1 cellular context compared by ENCODE assay signal in the genomic region with DNA sequence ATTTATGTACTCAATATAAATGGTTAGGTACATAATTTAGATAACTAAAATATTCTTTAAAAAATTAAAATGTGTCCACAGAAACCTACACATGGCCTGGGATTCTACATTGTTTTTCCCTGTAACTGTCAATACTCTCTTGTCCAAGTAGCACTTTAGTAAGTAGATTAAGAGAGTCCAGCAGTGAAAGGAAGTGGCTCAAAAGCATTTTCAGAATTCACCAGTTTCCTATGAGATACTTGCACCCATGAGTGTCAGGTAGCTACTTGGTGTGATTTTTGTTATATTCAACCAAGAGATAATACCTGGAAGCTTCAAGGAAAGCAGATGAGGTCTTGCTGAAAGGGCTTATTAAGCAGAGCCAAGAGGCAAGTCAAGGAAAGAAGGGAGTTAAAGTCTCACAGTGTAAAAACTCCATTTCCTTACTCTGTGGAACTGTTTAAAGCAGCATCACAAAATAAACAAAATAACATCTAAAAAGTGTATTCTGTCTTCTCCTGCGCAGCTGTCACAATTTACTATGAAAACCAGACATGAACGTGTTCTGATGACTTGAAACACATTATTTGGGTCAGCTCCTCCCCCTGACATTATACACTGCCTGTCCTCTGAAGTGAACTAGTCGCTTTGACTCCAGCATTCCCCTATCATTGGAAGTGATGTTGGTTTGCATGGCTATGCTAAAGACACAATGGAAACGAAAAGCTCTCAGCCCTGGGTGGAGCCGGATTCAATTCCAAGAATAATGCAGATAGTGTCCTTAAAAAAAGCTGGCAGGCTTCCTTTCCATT.
TF ChIP-seq lines count a peak whose summit lies in the region.

No MANE protein-coding gene starts in this region.

TF ChIP-seq in HepG2, 621 proteins besides CTCF, POLR2A, EP300 and RAD21:
- TF ChIP-seq ZSCAN25 (CRISPR knock-in tag; IDR thresholded peaks at IDR 0.05) (no peak), ZNF775 (CRISPR knock-in tag; IDR thresholded peaks at IDR 0.05; ENCODE audit: borderline replicate concordance) (no peak), PAWR (CRISPR knock-in tag; IDR thresholded peaks at IDR 0.05; ENCODE audit: borderline replicate concordance) (no peak), GABPB1 (CRISPR knock-in tag; IDR thresholded peaks at IDR 0.05) (no peak), ASH2L (IDR thresholded peaks at IDR 0.05; ENCODE audit: insufficient read length, low read depth, low read length) (no peak), DNMT1 (CRISPR knock-in tag; IDR thresholded peaks at IDR 0.05) (no peak), KLF13 (CRISPR knock-in tag; IDR thresholded peaks at IDR 0.05) (no peak), CEBPG (CRISPR knock-in tag; IDR thresholded peaks at IDR 0.05) (no peak)
- TF ChIP-seq, protein P1, sequence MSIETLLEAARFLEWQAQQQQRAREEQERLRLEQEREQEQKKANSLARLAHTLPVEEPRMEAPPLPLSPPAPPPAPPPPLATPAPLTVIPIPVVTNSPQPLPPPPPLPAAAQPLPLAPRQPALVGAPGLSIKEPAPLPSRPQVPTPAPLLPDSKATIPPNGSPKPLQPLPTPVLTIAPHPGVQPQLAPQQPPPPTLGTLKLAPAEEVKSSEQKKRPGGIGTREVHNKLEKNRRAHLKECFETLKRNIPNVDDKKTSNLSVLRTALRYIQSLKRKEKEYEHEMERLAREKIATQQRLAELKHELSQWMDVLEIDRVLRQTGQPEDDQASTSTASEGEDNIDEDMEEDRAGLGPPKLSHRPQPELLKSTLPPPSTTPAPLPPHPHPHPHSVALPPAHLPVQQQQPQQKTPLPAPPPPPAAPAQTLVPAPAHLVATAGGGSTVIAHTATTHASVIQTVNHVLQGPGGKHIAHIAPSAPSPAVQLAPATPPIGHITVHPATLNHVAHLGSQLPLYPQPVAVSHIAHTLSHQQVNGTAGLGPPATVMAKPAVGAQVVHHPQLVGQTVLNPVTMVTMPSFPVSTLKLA (IDR thresholded peaks at IDR 0.05): no peak
- TF ChIP-seq, protein P2, sequence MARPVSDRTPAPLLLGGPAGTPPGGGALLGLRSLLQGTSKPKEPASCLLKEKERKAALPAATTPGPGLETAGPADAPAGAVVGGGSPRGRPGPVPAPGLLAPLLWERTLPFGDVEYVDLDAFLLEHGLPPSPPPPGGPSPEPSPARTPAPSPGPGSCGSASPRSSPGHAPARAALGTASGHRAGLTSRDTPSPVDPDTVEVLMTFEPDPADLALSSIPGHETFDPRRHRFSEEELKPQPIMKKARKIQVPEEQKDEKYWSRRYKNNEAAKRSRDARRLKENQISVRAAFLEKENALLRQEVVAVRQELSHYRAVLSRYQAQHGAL (CRISPR knock-in tag; IDR thresholded peaks at IDR 0.05; ENCODE audit: not compliant biosample characterization): no peak
- TF ChIP-seq, protein P3, sequence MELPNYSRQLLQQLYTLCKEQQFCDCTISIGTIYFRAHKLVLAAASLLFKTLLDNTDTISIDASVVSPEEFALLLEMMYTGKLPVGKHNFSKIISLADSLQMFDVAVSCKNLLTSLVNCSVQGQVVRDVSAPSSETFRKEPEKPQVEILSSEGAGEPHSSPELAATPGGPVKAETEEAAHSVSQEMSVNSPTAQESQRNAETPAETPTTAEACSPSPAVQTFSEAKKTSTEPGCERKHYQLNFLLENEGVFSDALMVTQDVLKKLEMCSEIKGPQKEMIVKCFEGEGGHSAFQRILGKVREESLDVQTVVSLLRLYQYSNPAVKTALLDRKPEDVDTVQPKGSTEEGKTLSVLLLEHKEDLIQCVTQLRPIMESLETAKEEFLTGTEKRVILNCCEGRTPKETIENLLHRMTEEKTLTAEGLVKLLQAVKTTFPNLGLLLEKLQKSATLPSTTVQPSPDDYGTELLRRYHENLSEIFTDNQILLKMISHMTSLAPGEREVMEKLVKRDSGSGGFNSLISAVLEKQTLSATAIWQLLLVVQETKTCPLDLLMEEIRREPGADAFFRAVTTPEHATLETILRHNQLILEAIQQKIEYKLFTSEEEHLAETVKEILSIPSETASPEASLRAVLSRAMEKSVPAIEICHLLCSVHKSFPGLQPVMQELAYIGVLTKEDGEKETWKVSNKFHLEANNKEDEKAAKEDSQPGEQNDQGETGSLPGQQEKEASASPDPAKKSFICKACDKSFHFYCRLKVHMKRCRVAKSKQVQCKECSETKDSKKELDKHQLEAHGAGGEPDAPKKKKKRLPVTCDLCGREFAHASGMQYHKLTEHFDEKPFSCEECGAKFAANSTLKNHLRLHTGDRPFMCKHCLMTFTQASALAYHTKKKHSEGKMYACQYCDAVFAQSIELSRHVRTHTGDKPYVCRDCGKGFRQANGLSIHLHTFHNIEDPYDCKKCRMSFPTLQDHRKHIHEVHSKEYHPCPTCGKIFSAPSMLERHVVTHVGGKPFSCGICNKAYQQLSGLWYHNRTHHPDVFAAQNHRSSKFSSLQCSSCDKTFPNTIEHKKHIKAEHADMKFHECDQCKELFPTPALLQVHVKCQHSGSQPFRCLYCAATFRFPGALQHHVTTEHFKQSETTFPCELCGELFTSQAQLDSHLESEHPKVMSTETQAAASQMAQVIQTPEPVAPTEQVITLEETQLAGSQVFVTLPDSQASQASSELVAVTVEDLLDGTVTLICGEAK (IDR thresholded peaks at IDR 0.05): no peak
- TF ChIP-seq, protein P3 (CRISPR knock-in tag; IDR thresholded peaks at IDR 0.05): no peak
- TF ChIP-seq, protein P4, sequence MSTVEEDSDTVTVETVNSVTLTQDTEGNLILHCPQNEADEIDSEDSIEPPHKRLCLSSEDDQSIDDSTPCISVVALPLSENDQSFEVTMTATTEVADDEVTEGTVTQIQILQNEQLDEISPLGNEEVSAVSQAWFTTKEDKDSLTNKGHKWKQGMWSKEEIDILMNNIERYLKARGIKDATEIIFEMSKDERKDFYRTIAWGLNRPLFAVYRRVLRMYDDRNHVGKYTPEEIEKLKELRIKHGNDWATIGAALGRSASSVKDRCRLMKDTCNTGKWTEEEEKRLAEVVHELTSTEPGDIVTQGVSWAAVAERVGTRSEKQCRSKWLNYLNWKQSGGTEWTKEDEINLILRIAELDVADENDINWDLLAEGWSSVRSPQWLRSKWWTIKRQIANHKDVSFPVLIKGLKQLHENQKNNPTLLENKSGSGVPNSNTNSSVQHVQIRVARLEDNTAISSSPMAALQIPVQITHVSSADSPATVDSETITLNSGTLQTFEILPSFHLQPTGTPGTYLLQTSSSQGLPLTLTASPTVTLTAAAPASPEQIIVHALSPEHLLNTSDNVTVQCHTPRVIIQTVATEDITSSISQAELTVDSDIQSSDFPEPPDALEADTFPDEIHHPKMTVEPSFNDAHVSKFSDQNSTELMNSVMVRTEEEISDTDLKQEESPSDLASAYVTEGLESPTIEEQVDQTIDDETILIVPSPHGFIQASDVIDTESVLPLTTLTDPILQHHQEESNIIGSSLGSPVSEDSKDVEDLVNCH (CRISPR knock-in tag; IDR thresholded peaks at IDR 0.05): no peak
